9 cellular contexts compared by ENCODE assay signal in genomic region chr12:12715128-12715458, GRCh38. TPM values are rescaled to one million over a fixed set of nuclear protein-coding genes. Genes with fewer than 3 reads are reported as not detected.
A peak's percentile ranks its signal among the peaks of the same experiment; 100 is the strongest.
DNase-seq lines count a peak whose midpoint lies in the region; ATAC-seq and TF ChIP-seq lines count a peak whose summit lies in the region.
"Had no signal": no experiment of that assay in that cellular context is flagged by ENCODE, and none has a peak within 500 bp of the region (broad histone marks: within the 10 kb centered on the region; RNA-seq: fewer than 3 reads in every experiment).

No MANE protein-coding gene starts in this region.

- no peak overlapping the region for H3K18ac ChIP-seq in IMR-90 (ENCODE audit: low read depth, low read length)

- peak overlapping the region; percentile 89 for H3K4me3 Mint-ChIP-seq in central memory CD8-positive, alpha-beta T cell
- H3K4me3 Mint-ChIP-seq in neural crest cell: peak overlapping the region; percentile 88

- peak overlapping the region; percentile 81; the same call in 1 of the 2 replicates for H2BK20ac ChIP-seq in IMR-90 (ENCODE audit: low read depth, low read length)

- H2BK120ac ChIP-seq in IMR-90 (ENCODE audit: low read depth, low read length): peak overlapping the region; percentile 89; the same call in 1 of the 2 replicates

- peaks cover 10% of the 10 kb centered on the region for H3F3A ChIP-seq in PC-9 (ENCODE audit: insufficient read depth, low read depth)

- H3K79me2 ChIP-seq in PC-9 (ENCODE audit: low read depth): peaks cover 36% of the 10 kb centered on the region

- BruUV-seq in A673 (replicated peaks; lab: Mats Ljungman, UMichigan): no TSS peak
- BruUV-seq in IMR-90 (replicated peaks; lab: Mats Ljungman, UMichigan): no TSS peak
- BruUV-seq in PC-9 (replicated peaks; lab: Mats Ljungman, UMichigan): no TSS peak

- H3K14ac ChIP-seq in IMR-90 (replicated peaks; ENCODE audit: low read depth, low read length): no peak overlapping the region

- POLR2A ChIA-PET in A673 (lab: Charles Lee; ENCODE audit: low non-redundant PET) (no interaction called here), IMR-90 (lab: Charles Lee; ENCODE audit: unreplicated experiment) (interaction anchor here (1.6 kb wide), 1 partner anchor 11 kb away, joined by 11 read pairs; no protein-coding TSS in a partner anchor), PC-9 (lab: Charles Lee; ENCODE audit: unreplicated experiment) (no interaction called here)

- in situ Hi-C loops in IMR-90 (cut with MboI; ENCODE audit: low sequenced_read_pairs): loop anchor here (25.0 kb wide), 1 partner anchor 1003 kb away; no protein-coding TSS in a partner anchor

- no peaks in the 10 kb centered on the region for H3K9me3 Mint-ChIP-seq in central memory CD8-positive, alpha-beta T cell
- H3K9me3 Mint-ChIP-seq in neural crest cell: no peaks in the 10 kb centered on the region

- peaks cover 6 to 29% of the 10 kb centered on the region in 2 experiments for H3K79me1 ChIP-seq in IMR-90 (ENCODE audit: low read depth in 1 of 2, low read length in 2 of 2)

- peak overlapping the region; percentile 6 for H2BK5ac ChIP-seq in IMR-90 (ENCODE audit: low read depth, low read length, poor library complexity, severe bottlenecking)

- no peak overlapping the region for H4K5ac ChIP-seq in IMR-90 (ENCODE audit: low read depth, low read length)

- peak overlapping the region; percentile 95 for H3K27ac Mint-ChIP-seq in central memory CD8-positive, alpha-beta T cell (ENCODE audit: low read depth)
- H3K27ac Mint-ChIP-seq in neural crest cell (ENCODE audit: unreplicated experiment): no peak overlapping the region

- ATAC-seq in IMR-90 (ENCODE audit: low read depth): no peak
- ATAC-seq in central memory CD8-positive, alpha-beta T cell (replicated peaks; ENCODE audit: extremely low read depth, poor library complexity, severe bottlenecking): peak; percentile 2

- no peak overlapping the region for H2AK9ac ChIP-seq in IMR-90 (replicated peaks; ENCODE audit: low read depth, low read length, poor library complexity)

- dilution Hi-C loops in IMR-90 (cut with HindIII; ENCODE audit: low sequenced_read_pairs, unreplicated experiment): no loop called here

- 0 out of 2 replicates have a peak overlapping the region, but pooled peaks have one; percentile 83 for H3K9ac ChIP-seq in IMR-90 (ENCODE audit: low read depth, low read length)

- no peaks in the 10 kb centered on the region for H3K27me3 ChIP-seq in A673 (replicated peaks; ENCODE audit: insufficient read depth, low read depth, low read length, poor library complexity)
- H3K27me3 ChIP-seq in IMR-90 (ENCODE audit: control insufficient read depth, insufficient read depth, low read length): no peaks in the 10 kb centered on the region
- no peaks in the 10 kb centered on the region for H3K27me3 ChIP-seq in PC-9 (ENCODE audit: insufficient read depth, low read depth)

- H3K36me3 Mint-ChIP-seq in central memory CD8-positive, alpha-beta T cell (ENCODE audit: insufficient read depth): peaks cover 54% of the 10 kb centered on the region
- H3K36me3 Mint-ChIP-seq in neural crest cell (ENCODE audit: low read depth): peaks cover 15% of the 10 kb centered on the region

- intact Hi-C loops in A673 (cut with micrococcal nuclease; ENCODE audit: unreplicated experiment): no loop called here
- intact Hi-C loops in IMR-90 (cut with micrococcal nuclease): loop anchor here (5.0 kb wide), 1 partner anchor 182 kb away; no protein-coding TSS in a partner anchor
- intact Hi-C loops in PC-9 (cut with micrococcal nuclease; ENCODE audit: unreplicated experiment): loop anchor here (5.0 kb wide), 2 partner anchors 382 to 1993 kb away; partner anchors contain the start of gene YBX3

- TF ChIP-seq RAD21 in IMR-90 (IDR thresholded peaks at IDR 0.05; ENCODE audit: low read length): no peak

- no peak overlapping the region for H3K56ac ChIP-seq in IMR-90 (ENCODE audit: extremely low read depth, insufficient read depth, low read length)

- DNase-seq in A673 (ENCODE audit: low spot score) (no peak), IMR-90 (no peak), neural crest cell (ENCODE audit: low read depth, low spot score) (no peak), NCI-H2227 (lab: John Stamatoyannopoulos, UW; ENCODE audit: unreplicated experiment) (no peak), PC-9 (no peak), iPS-NIHi7 (ENCODE audit: extremely low spot score) (no peak), EL (no peak)
- DNase-seq in central memory CD8-positive, alpha-beta T cell (ENCODE audit: low spot score in 2 of 2): no peak
- DNase-seq: NCI-H2081 had no signal

- CTCF ChIA-PET in A673 (lab: Charles Lee): no interaction called here
- CTCF ChIA-PET in IMR-90 (lab: Yijun Ruan, JAX): interaction anchor here (1.1 to 2.0 kb wide), 2 partner anchors 22 to 53 kb away, joined by 3 to 15 read pairs; no protein-coding TSS in a partner anchor
- CTCF ChIA-PET in PC-9 (lab: Charles Lee): interaction anchor here (2.0 kb wide), 1 partner anchor 22 kb away, joined by 6 read pairs; no protein-coding TSS in a partner anchor

- peaks cover 14% of the 10 kb centered on the region for H3K36me3 ChIP-seq in A673 (ENCODE audit: insufficient read depth, low read length, poor library complexity, severe bottlenecking)
- H3K36me3 ChIP-seq in IMR-90 (ENCODE audit: control insufficient read depth, insufficient read depth, low read length): peaks cover 12% of the 10 kb centered on the region
- H3K36me3 ChIP-seq in PC-9 (ENCODE audit: low read depth): peaks cover 21% of the 10 kb centered on the region

- peaks cover 19% of the 10 kb centered on the region; the same call in 1 of the 2 replicates for H4K20me1 ChIP-seq in IMR-90 (ENCODE audit: insufficient read depth, low read length)
- H4K20me1 ChIP-seq in PC-9 (ENCODE audit: insufficient read depth): peaks cover 8% of the 10 kb centered on the region

- H2AK5ac ChIP-seq in IMR-90 (ENCODE audit: low read depth, low read length): peak overlapping the region; percentile 62; the same call in 1 of the 2 replicates

- H2BK15ac ChIP-seq in IMR-90 (ENCODE audit: low read depth, low read length): peak overlapping the region; percentile 87; the same call in 2 of the 3 replicates

- H3K4ac ChIP-seq in IMR-90 (ENCODE audit: low read depth, low read length): peak overlapping the region; percentile 97; the same call in 1 of the 2 replicates

- H2AFZ ChIP-seq in IMR-90 (replicated peaks; ENCODE audit: low read length, poor library complexity) (no peak overlapping the region), PC-9 (no peak overlapping the region)

- TF ChIP-seq POLR2A in IMR-90 (IDR thresholded peaks at IDR 0.05; ENCODE audit: low read depth, low read length): no peak

- TF ChIP-seq CTCF in A673 (conservative IDR thresholded peaks at IDR 0.05; ENCODE audit: low read depth, low read length) (no peak), IMR-90 (conservative IDR thresholded peaks at IDR 0.05; ENCODE audit: low read depth, low read length) (no peak), neural crest cell (conservative IDR thresholded peaks at IDR 0.05) (no peak), PC-9 (conservative IDR thresholded peaks at IDR 0.05) (no peak)

- H3K4me1 ChIP-seq in A673 (ENCODE audit: insufficient read depth, low read length, poor library complexity, severe bottlenecking) (peaks cover 27% of the 10 kb centered on the region), IMR-90 (ENCODE audit: control insufficient read depth, insufficient read depth, low read length) (peaks cover 20% of the 10 kb centered on the region), PC-9 (replicated peaks; ENCODE audit: insufficient read depth) (peaks cover 20% of the 10 kb centered on the region)

- no peaks in the 10 kb centered on the region for H3K27me3 Mint-ChIP-seq in central memory CD8-positive, alpha-beta T cell
- H3K27me3 Mint-ChIP-seq in neural crest cell (ENCODE audit: low read depth): no peaks in the 10 kb centered on the region

- H3K9me3 ChIP-seq in A673 (ENCODE audit: low read depth, low read length, poor library complexity, severe bottlenecking) (no peaks in the 10 kb centered on the region), IMR-90 (ENCODE audit: control insufficient read depth, insufficient read depth, low read length) (no peaks in the 10 kb centered on the region), PC-9 (ENCODE audit: insufficient read depth, low read depth) (no peaks in the 10 kb centered on the region)

- no peak overlapping the region for H3K4me3 ChIP-seq in A673 (ENCODE audit: low read depth, low read length, poor library complexity, severe bottlenecking)
- H3K4me3 ChIP-seq in IMR-90 (ENCODE audit: insufficient read depth, low read depth, low read length): no peak overlapping the region
- H3K4me3 ChIP-seq in PC-9: no peak overlapping the region

- no peak overlapping the region for H4K91ac ChIP-seq in IMR-90 (ENCODE audit: insufficient read depth, low read depth, low read length)

- H3K23ac ChIP-seq in IMR-90 (ENCODE audit: low read depth, low read length): peak overlapping the region; percentile 99

- H3K9me1 ChIP-seq in IMR-90 (ENCODE audit: insufficient read depth, low read length): peaks cover 5% of the 10 kb centered on the region; the same call in 1 of the 2 replicates

- peak overlapping the region; percentile 98 for H3K27ac ChIP-seq in A673 (ENCODE audit: low read depth, low read length, poor library complexity, severe bottlenecking)
- H3K27ac ChIP-seq in IMR-90 (ENCODE audit: insufficient read depth, low read length): peak overlapping the region; percentile 92; the same call in 1 of the 2 replicates
- no peak overlapping the region for H3K27ac ChIP-seq in PC-9

- H3K4me1 Mint-ChIP-seq in central memory CD8-positive, alpha-beta T cell: peaks cover 59% of the 10 kb centered on the region
- peaks cover 51% of the 10 kb centered on the region for H3K4me1 Mint-ChIP-seq in neural crest cell

- no peaks in the 10 kb centered on the region for H3K9me2 ChIP-seq in PC-9 (ENCODE audit: insufficient read depth)

- H3K4me2 ChIP-seq in IMR-90 (ENCODE audit: low read depth, low read length): no peak overlapping the region
- no peak overlapping the region for H3K4me2 ChIP-seq in PC-9

- H4K8ac ChIP-seq in IMR-90 (ENCODE audit: low read depth in 2 of 2, low read length in 2 of 2): peak overlapping the region; percentile 83; a peak in 2 of 4 replicates

TF ChIP-seq in IMR-90, 13 proteins besides CTCF, POLR2A, EP300 and RAD21 (continues in another document):
- no peak for TF ChIP-seq SMC3 (IDR thresholded peaks at IDR 0.05; ENCODE audit: low read depth, low read length)
- TF ChIP-seq MAFK (IDR thresholded peaks at IDR 0.05; ENCODE audit: low read depth, low read length): no peak

RNA-seq across cellular contexts. Expression of gene CDKN1B, which starts 2.1 kb away (rescaled TPM):
- total RNA-seq in A673 (2021) (38.7 and 42.7 TPM in 2 replicates), IMR-90 (2012; rRNA removed) (17.4 and 28.1 TPM in 2 replicates), neural crest cell (47.9 and 52.5 TPM in 2 replicates), PC-9 (2021) (54.9 and 67.5 TPM in 2 replicates)
- 7.9 and 13.9 TPM in 2 replicates for polyA plus RNA-seq in IMR-90 (2012; rRNA removed)
- 8.7 and 9.0 TPM in 2 replicates for polyA plus RNA-seq in IMR-90 (2012; cell fraction: cytosol; rRNA removed)
- polyA plus RNA-seq in IMR-90 (2012; cell fraction: nucleus; rRNA removed; ENCODE audit: low replicate concordance): 6.1 and 9.4 TPM in 2 replicates

RNA-seq across cellular contexts. Expression of gene GPR19, which starts 19.1 kb away (rescaled TPM):
- total RNA-seq in A673 (2021): 3.0 and 3.2 TPM in 2 replicates
- 0.28 and 0.36 TPM in 2 replicates for total RNA-seq in IMR-90 (2012; rRNA removed)
- 0.12 and 0.17 TPM in 2 replicates for polyA plus RNA-seq in IMR-90 (2012; rRNA removed)
- not detected in 2 replicates for polyA plus RNA-seq in IMR-90 (2012; cell fraction: cytosol; rRNA removed)
- polyA plus RNA-seq in IMR-90 (2012; cell fraction: nucleus; rRNA removed; ENCODE audit: low replicate concordance): 0.15 and 0.16 TPM in 2 replicates
- total RNA-seq in neural crest cell: 19.1 and 21.8 TPM in 2 replicates
- 13.2 and 19.3 TPM in 2 replicates for total RNA-seq in PC-9 (2021)
